ENCODE assay signal across 11 cellular contexts in the genomic region with DNA sequence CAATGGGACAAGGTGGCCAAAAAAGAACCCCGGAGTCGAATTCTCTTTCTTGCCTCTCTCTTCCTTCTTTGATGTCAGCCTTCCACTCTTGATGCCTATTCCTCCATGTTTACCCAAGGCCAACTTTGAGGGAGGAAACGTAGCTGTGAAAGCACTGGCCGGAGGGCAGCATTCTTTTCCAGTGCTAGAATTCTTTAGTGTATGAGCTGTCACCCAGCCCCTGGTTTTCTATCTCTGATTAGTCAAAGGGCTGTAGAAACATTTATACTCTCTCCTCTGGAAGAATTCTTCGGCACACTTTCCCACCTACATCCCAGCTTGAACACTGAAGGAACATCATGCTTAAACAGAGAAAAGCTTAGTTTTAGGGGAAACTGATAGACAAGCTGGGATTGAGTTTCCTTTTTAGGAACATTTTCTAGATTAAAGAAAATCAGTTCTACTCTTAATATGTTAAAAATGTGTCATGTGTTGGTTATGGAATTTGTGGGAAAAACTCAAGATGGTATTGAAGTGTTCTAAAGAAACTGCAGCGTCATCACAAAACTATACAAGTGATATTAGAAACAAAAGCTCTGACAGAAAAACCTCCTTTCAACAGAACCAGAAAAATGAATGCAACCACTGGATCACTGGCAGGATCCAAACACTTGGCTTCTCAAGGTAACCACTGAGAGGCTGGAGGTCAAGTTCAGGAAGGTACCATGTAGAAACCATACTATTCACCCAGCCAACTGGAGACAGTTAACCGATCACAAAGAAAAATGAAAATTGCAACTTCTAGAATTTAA. TPM values are rescaled to one million over a fixed set of nuclear protein-coding genes. Genes with fewer than 3 reads are reported as not detected.
DNase-seq lines count a peak whose midpoint lies in the region; ATAC-seq, FAIRE-seq and TF ChIP-seq lines count a peak whose summit lies in the region.
"Had no signal": no experiment of that assay in that cellular context is flagged by ENCODE, and none has a peak within 500 bp of the region (broad histone marks: within the 10 kb centered on the region; RNA-seq: fewer than 3 reads in every experiment).

No MANE protein-coding gene starts in this region.

- H3K27ac Mint-ChIP-seq in activated CD4-positive, alpha-beta T cell treated with anti-CD3 and anti-CD28 coated beads for 36 hours, result no peak overlapping the region

- no peaks in the 10 kb centered on the region for H3K36me3 ChIP-seq in testis (ENCODE audit: low read depth, missing control alignments)

- H3K27me3 Mint-ChIP-seq in activated CD4-positive, alpha-beta T cell treated with anti-CD3 and anti-CD28 coated beads for 36 hours, result no peaks in the 10 kb centered on the region

- H3K4me3 Mint-ChIP-seq in activated CD4-positive, alpha-beta T cell treated with anti-CD3 and anti-CD28 coated beads for 36 hours, result no peak overlapping the region

- TF ChIP-seq POLR2A in testis (IDR thresholded peaks at IDR 0.05), result no peak

- ATAC-seq in left cardiac atrium (peak; percentile 73 to 89), HG02970 (IDR thresholded peaks at IDR 0.05; ENCODE audit: low FRiP score, unreplicated experiment) (no peak)
- ATAC-seq in activated CD4-positive, alpha-beta T cell treated with anti-CD3 and anti-CD28 coated beads for 36 hours, result no peak

- peak; percentile 62 for FAIRE-seq in TTC549 (lab: Jason Lieb, UNC)
- FAIRE-seq: colon, GM12891 had no signal

- H3K4me1 ChIP-seq in testis, result no peaks in the 10 kb centered on the region

- DNase-seq in GM04504 (ENCODE audit: low read depth) (peak; percentile 82), left cardiac atrium (peak; percentile 31), retinal pigment epithelial cell (ENCODE audit: low read depth) (peak; percentile 82), testis (no peak)
- DNase-seq in activated CD4-positive, alpha-beta T cell treated with anti-CD3 and anti-CD28 coated beads for 36 hours, result no peak
- DNase-seq in effector CD8-positive, alpha-beta T cell (lab: John Stamatoyannopoulos, UW), result no peak
- DNase-seq: stimulated activated CD4-positive, alpha-beta T cell treated with anti-CD3 and anti-CD28 coated beads, Interleukin-1b, Interleukin-23, amount 100 ng/mL, for 48 hours had no signal

- H3K36me3 Mint-ChIP-seq in activated CD4-positive, alpha-beta T cell treated with anti-CD3 and anti-CD28 coated beads for 36 hours (ENCODE audit: low read depth), result no peaks in the 10 kb centered on the region

- CTCF ChIA-PET in activated CD4-positive, alpha-beta T cell treated with anti-CD3 and anti-CD28 coated beads for 36 hours (lab: Charles Lee), result interaction anchor here (0.6 to 1.0 kb wide), 2 partner anchors 11 to 603 kb away, joined by 3 to 5 read pairs; no protein-coding TSS in a partner anchor

- H3K27me3 ChIP-seq in testis, result no peaks in the 10 kb centered on the region

- POLR2A ChIA-PET in activated CD4-positive, alpha-beta T cell treated with anti-CD3 and anti-CD28 coated beads for 36 hours (lab: Charles Lee), result no interaction called here

- H3K27ac ChIP-seq in testis, result no peak overlapping the region

- TF ChIP-seq CTCF in retinal pigment epithelial cell (conservative IDR thresholded peaks at IDR 0.05; ENCODE audit: low read depth, low read length), result no peak
- TF ChIP-seq CTCF in testis (IDR thresholded peaks at IDR 0.05), result no peak

- H3K4me1 Mint-ChIP-seq in activated CD4-positive, alpha-beta T cell treated with anti-CD3 and anti-CD28 coated beads for 36 hours, result no peaks in the 10 kb centered on the region

- WGBS in testis, 2 donors, result 73 to 78% methylated on average over 7 of the region's 7 CpGs

- H3K9me3 Mint-ChIP-seq in activated CD4-positive, alpha-beta T cell treated with anti-CD3 and anti-CD28 coated beads for 36 hours (ENCODE audit: low read depth), result no peaks in the 10 kb centered on the region

- no peaks in the 10 kb centered on the region for H3K9me3 ChIP-seq in testis

- H3K4me3 ChIP-seq in retinal pigment epithelial cell (ENCODE audit: low read length) (no peak overlapping the region), testis (no peak overlapping the region)

- intact Hi-C loops in left cardiac atrium (cut with DNase I), result no loop called here
- intact Hi-C loops in activated CD4-positive, alpha-beta T cell treated with anti-CD3 and anti-CD28 coated beads for 36 hours (cut with DNase I, micrococcal nuclease), result loop anchor here in 1 of 2 experiments (5.0 kb wide), 1 partner anchor 218 kb away; no protein-coding TSS in a partner anchor
- intact Hi-C loops in testis (cut with DNase I; ENCODE audit: low total_unique reads), result no loop called here

RNA-seq across cellular contexts. Expression of a gene that starts 20.7 kb away (rescaled TPM):
- total RNA-seq in left cardiac atrium (10 to 100 TPM; 79.8 to 86.0 TPM), testis (100 to 1,000 TPM; 118 to 127 TPM)
- total RNA-seq in activated CD4-positive, alpha-beta T cell treated with anti-CD3 and anti-CD28 coated beads for 36 hours, result 10 to 100 TPM; 43.4 to 46.2 TPM
- 109 TPM for polyA plus RNA-seq in testis (ENCODE audit: insufficient read depth, low read depth, low replicate concordance)

Comparison
In these comparisons a context has a peak if more than half of its experiments do, and no peak if none do; other contexts are left out.
1. DNase-seq: peak in GM04504 (single experiment), left cardiac atrium (single experiment) and retinal pigment epithelial cell (single experiment); none in activated CD4-positive, alpha-beta T cell treated with anti-CD3 and anti-CD28 coated beads for 36 hours (single experiment), testis (single experiment) and effector CD8-positive, alpha-beta T cell (single experiment).
2. ATAC-seq: peak in left cardiac atrium (2 of 2); none in activated CD4-positive, alpha-beta T cell treated with anti-CD3 and anti-CD28 coated beads for 36 hours (single experiment) and HG02970 (single experiment).